In genomic region chr14:35404496-35405303, GRCh38 we compare ENCODE assay signal across 9 cellular contexts. TPM values are rescaled to one million over a fixed set of nuclear protein-coding genes. Genes with fewer than 3 reads are reported as not detected.
DNase-seq lines count a peak whose midpoint lies in the region; ATAC-seq, FAIRE-seq and TF ChIP-seq lines count a peak whose summit lies in the region.
"Had no signal": no experiment of that assay in that cellular context is flagged by ENCODE, and none has a peak within 500 bp of the region (broad histone marks: within the 10 kb centered on the region; RNA-seq: fewer than 3 reads in every experiment).

TSS of gene NFKBIA (minus strand) at chr14:35404749. CDS start at chr14:35404644, 105 bp downstream.

- H3K4me3 ChIP-seq in AG09309 (ENCODE audit: control insufficient read depth, low read depth, low read length) (peak within 1 kb of the TSS; percentile 77), bronchial epithelial cell (ENCODE audit: low read depth, low read length) (peak within 1 kb of the TSS; percentile 94)

- H3K36me3 Mint-ChIP-seq in WTC11: peaks cover 32% of the 10 kb centered on the region

- peak within 1 kb of the TSS; percentile 93 for H3K27ac Mint-ChIP-seq in WTC11

- peaks cover 34% of the 10 kb centered on the region for H3K4me1 Mint-ChIP-seq in WTC11

- H3K4me3 Mint-ChIP-seq in WTC11: peak within 1 kb of the TSS; percentile 88

- no peaks in the 10 kb centered on the region for H3K27me3 Mint-ChIP-seq in WTC11 (ENCODE audit: low read depth)

- POLR2A ChIA-PET in WTC11 (lab: Charles Lee): interaction anchor here (1.1 to 2.9 kb wide), 8 partner anchors 10 to 690 kb away, joined by 3 to 19 read pairs (median 7); partner anchors contain the start of genes CFL2 and PSMA6

- no peak for DNase-seq in AG09309 (ENCODE audit: low read depth)
- peak; percentile 85 for DNase-seq in NCI-H226
- peak; percentile 82 for DNase-seq in WTC11 (ENCODE audit: low spot score)
- peak; percentile 85 for DNase-seq in bronchial epithelial cell (ENCODE audit: low read depth)
- DNase-seq in iris pigment epithelial cell (ENCODE audit: low read depth): peak; percentile 91
- DNase-seq in stimulated activated CD4-positive, alpha-beta T cell treated with anti-CD3 and anti-CD28 coated beads, Interleukin-12 subunit alpha, Interleukin-12 subunit beta, amount 100 ng/mL, for 48 hours (ENCODE audit: low read depth in 2 of 3, low spot score in 1 of 3): peak; percentile 93 to 94 (median 93)

- no peaks in the 10 kb centered on the region for H3K9me3 Mint-ChIP-seq in WTC11

- ATAC-seq in GM18907 (IDR thresholded peaks at IDR 0.05; ENCODE audit: unreplicated experiment): peak; percentile 59
- ATAC-seq in HG03139 (IDR thresholded peaks at IDR 0.05; ENCODE audit: unreplicated experiment): peak; percentile 48
- ATAC-seq in WTC11: peak; percentile 73

- H3K27me3 ChIP-seq in bronchial epithelial cell (ENCODE audit: control insufficient read depth, insufficient read depth, low read length): no peaks in the 10 kb centered on the region

- CTCF ChIA-PET in WTC11 (lab: Charles Lee): interaction anchor here (0.6 to 2.7 kb wide), 10 partner anchors 27 to 404 kb away, joined by 3 to 20 read pairs (median 5); partner anchors contain the start of gene PSMA6

- H3K36me3 ChIP-seq in bronchial epithelial cell (ENCODE audit: control insufficient read depth, insufficient read depth, low read length): peaks cover 23% of the 10 kb centered on the region

- no peak for FAIRE-seq in bronchial epithelial cell (lab: Jason Lieb, UNC)
- FAIRE-seq: colon had no signal

- TF ChIP-seq CTCF in AG09309 (IDR thresholded peaks at IDR 0.05; ENCODE audit: control insufficient read depth, insufficient read depth, low read depth, low read length, missing control alignments) (peak; percentile 15), WTC11 (IDR thresholded peaks at IDR 0.05) (no peak), bronchial epithelial cell (IDR thresholded peaks at IDR 0.05; ENCODE audit: insufficient read depth, low read length, severe bottlenecking) (peak; percentile 50)

TF ChIP-seq in WTC11, 78 proteins besides CTCF, POLR2A, EP300 and RAD21:
- TF ChIP-seq NR3C1 (CRISPR knock-in tag; conservative IDR thresholded peaks at IDR 0.05; ENCODE audit: low read depth): no peak
- TF ChIP-seq, protein P1, sequence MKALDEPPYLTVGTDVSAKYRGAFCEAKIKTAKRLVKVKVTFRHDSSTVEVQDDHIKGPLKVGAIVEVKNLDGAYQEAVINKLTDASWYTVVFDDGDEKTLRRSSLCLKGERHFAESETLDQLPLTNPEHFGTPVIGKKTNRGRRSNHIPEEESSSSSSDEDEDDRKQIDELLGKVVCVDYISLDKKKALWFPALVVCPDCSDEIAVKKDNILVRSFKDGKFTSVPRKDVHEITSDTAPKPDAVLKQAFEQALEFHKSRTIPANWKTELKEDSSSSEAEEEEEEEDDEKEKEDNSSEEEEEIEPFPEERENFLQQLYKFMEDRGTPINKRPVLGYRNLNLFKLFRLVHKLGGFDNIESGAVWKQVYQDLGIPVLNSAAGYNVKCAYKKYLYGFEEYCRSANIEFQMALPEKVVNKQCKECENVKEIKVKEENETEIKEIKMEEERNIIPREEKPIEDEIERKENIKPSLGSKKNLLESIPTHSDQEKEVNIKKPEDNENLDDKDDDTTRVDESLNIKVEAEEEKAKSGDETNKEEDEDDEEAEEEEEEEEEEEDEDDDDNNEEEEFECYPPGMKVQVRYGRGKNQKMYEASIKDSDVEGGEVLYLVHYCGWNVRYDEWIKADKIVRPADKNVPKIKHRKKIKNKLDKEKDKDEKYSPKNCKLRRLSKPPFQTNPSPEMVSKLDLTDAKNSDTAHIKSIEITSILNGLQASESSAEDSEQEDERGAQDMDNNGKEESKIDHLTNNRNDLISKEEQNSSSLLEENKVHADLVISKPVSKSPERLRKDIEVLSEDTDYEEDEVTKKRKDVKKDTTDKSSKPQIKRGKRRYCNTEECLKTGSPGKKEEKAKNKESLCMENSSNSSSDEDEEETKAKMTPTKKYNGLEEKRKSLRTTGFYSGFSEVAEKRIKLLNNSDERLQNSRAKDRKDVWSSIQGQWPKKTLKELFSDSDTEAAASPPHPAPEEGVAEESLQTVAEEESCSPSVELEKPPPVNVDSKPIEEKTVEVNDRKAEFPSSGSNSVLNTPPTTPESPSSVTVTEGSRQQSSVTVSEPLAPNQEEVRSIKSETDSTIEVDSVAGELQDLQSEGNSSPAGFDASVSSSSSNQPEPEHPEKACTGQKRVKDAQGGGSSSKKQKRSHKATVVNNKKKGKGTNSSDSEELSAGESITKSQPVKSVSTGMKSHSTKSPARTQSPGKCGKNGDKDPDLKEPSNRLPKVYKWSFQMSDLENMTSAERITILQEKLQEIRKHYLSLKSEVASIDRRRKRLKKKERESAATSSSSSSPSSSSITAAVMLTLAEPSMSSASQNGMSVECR (CRISPR knock-in tag; IDR thresholded peaks at IDR 0.05; ENCODE audit: borderline replicate concordance): 0 out of 2 replicates have a peak, but pooled peaks have one; percentile 52
- TF ChIP-seq, protein P2, sequence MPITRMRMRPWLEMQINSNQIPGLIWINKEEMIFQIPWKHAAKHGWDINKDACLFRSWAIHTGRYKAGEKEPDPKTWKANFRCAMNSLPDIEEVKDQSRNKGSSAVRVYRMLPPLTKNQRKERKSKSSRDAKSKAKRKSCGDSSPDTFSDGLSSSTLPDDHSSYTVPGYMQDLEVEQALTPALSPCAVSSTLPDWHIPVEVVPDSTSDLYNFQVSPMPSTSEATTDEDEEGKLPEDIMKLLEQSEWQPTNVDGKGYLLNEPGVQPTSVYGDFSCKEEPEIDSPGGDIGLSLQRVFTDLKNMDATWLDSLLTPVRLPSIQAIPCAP (CRISPR knock-in tag; IDR thresholded peaks at IDR 0.05): no peak
- TF ChIP-seq, protein P3, sequence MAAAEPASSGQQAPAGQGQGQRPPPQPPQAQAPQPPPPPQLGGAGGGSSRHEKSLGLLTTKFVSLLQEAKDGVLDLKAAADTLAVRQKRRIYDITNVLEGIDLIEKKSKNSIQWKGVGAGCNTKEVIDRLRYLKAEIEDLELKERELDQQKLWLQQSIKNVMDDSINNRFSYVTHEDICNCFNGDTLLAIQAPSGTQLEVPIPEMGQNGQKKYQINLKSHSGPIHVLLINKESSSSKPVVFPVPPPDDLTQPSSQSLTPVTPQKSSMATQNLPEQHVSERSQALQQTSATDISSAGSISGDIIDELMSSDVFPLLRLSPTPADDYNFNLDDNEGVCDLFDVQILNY (CRISPR knock-in tag; IDR thresholded peaks at IDR 0.05): 0 out of 2 replicates have a peak, but pooled peaks have one; percentile 51
- no peak for TF ChIP-seq ZNF396 (CRISPR knock-in tag; IDR thresholded peaks at IDR 0.05; ENCODE audit: borderline replicate concordance)
- TF ChIP-seq ELF4 (CRISPR knock-in tag; IDR thresholded peaks at IDR 0.05; ENCODE audit: low read depth): peak; percentile 32; the same call in 1 of the 2 replicates
- TF ChIP-seq FOXP1 (CRISPR knock-in tag; IDR thresholded peaks at IDR 0.05; ENCODE audit: borderline replicate concordance): peak; percentile 65; the same call in 1 of the 2 replicates
- peak; percentile 82 for TF ChIP-seq GABPB1 (CRISPR knock-in tag; IDR thresholded peaks at IDR 0.05)
- TF ChIP-seq TEAD1 (CRISPR knock-in tag; IDR thresholded peaks at IDR 0.05): 0 out of 2 replicates have a peak, but pooled peaks have one; percentile 8
- TF ChIP-seq ZNF281 (CRISPR knock-in tag; IDR thresholded peaks at IDR 0.05): 0 out of 2 replicates have a peak, but pooled peaks have one; percentile 13
- peak; percentile 27; the same call in 1 of the 2 replicates for TF ChIP-seq TP53 (CRISPR knock-in tag; IDR thresholded peaks at IDR 0.05)
- TF ChIP-seq, protein P4, sequence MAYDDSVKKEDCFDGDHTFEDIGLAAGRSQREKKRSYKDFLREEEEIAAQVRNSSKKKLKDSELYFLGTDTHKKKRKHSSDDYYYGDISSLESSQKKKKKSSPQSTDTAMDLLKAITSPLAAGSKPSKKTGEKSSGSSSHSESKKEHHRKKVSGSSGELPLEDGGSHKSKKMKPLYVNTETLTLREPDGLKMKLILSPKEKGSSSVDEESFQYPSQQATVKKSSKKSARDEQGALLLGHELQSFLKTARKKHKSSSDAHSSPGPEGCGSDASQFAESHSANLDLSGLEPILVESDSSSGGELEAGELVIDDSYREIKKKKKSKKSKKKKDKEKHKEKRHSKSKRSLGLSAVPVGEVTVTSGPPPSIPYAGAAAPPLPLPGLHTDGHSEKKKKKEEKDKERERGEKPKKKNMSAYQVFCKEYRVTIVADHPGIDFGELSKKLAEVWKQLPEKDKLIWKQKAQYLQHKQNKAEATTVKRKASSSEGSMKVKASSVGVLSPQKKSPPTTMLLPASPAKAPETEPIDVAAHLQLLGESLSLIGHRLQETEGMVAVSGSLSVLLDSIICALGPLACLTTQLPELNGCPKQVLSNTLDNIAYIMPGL (CRISPR knock-in tag; IDR thresholded peaks at IDR 0.05): peak; percentile 66

RNA-seq across cellular contexts. Expression of gene NFKBIA, which starts in this region (rescaled TPM):
- total RNA-seq in WTC11 (2021): 29.3 to 32.1 TPM (median 31.3 TPM) in 3 replicates
- 60.6 and 73.7 TPM in 2 replicates for total RNA-seq in bronchial epithelial cell
